Comparison of ENCODE assay signal across 33 cellular contexts in genomic region chr2:197387179-197387578, GRCh38.
"Had no signal": no experiment of that assay in that cellular context is flagged by ENCODE, and none has a peak within 500 bp of the region (broad histone marks: within the 10 kb centered on the region; RNA-seq: fewer than 3 reads in every experiment).

No MANE protein-coding gene starts in this region.

- H3K27me3 ChIP-seq: adrenal gland, body of pancreas, brain microvascular endothelial cell, breast epithelium had no signal

- H3K4me3 Mint-ChIP-seq: activated B cell treated with CpG ODN at 0.5 μM for 24 hours; activated CD4-positive, alpha-beta memory T cell treated with anti-CD3 and anti-CD28 coated beads for 36 hours; activated CD4-positive, alpha-beta T cell treated with anti-CD3 and anti-CD28 coated beads, Interleukin-2, amount 10 ng/mL, durations not matched to agents 24 days and 14 days; activated CD8-positive, alpha-beta T cell treated with anti-CD3 and anti-CD28 coated beads for 36 hours; activated naive CD4-positive, alpha-beta T cell treated with anti-CD3 and anti-CD28 coated beads for 36 hours; activated naive CD8-positive, alpha-beta T cell treated with anti-CD3 and anti-CD28 coated beads for 36 hours; activated T-cell treated with anti-CD3 and anti-CD28 coated beads, Interleukin-2, amount 50 U/mL, for 4 hours; activated T-cell treated with anti-CD3 and anti-CD28 coated beads, Interleukin-2, amount 50 U/mL, for 72 hours; activated T-helper 1 cell treated with anti-CD3 and anti-CD28 coated beads, Interleukin-12 subunit alpha, Interleukin-12 subunit beta, Interleukin-2, Interleukin-4 antibody, amounts not matched to agents 30 ng/mL and 10 ng/mL and 1 ng/mL, durations not matched to agents 14 hours and 24 hours and 36 hours; activated T-helper 17 cell treated with anti-CD3 and anti-CD28 coated beads, Interleukin-2, amount 50 U/mL, for 72 hours; T-cell; T-helper 2 cell treated with Interferon-gamma antibody and Interleukin-4, amounts not matched to agents 5 μg/mL and 100 μg/mL, for 36 hours had no signal

- H3K4me1 ChIP-seq: adrenal gland, body of pancreas, breast epithelium had no signal

- H3K27ac ChIP-seq: adrenal gland, body of pancreas, brain microvascular endothelial cell, breast epithelium, VCaP had no signal

- H3K9me3 Mint-ChIP-seq: activated B cell treated with CpG ODN at 0.5 μM for 24 hours; activated CD4-positive, alpha-beta memory T cell treated with anti-CD3 and anti-CD28 coated beads for 36 hours; activated CD4-positive, alpha-beta T cell treated with anti-CD3 and anti-CD28 coated beads, Interleukin-2, amount 10 ng/mL, durations not matched to agents 24 days and 14 days; activated CD8-positive, alpha-beta T cell treated with anti-CD3 and anti-CD28 coated beads for 36 hours; activated naive CD4-positive, alpha-beta T cell treated with anti-CD3 and anti-CD28 coated beads for 36 hours; activated naive CD4-positive, alpha-beta T cell treated with anti-CD3 and anti-CD28 coated beads, Interleukin-2, amount 50 U/mL, for 72 hours; activated naive CD8-positive, alpha-beta T cell treated with anti-CD3 and anti-CD28 coated beads for 36 hours; activated T-cell treated with anti-CD3 and anti-CD28 coated beads, Interleukin-2, amount 50 U/mL, for 4 hours; activated T-cell treated with anti-CD3 and anti-CD28 coated beads, Interleukin-2, amount 50 U/mL, for 72 hours; activated T-helper 1 cell treated with anti-CD3 and anti-CD28 coated beads, Interleukin-12 subunit alpha, Interleukin-12 subunit beta, Interleukin-2, Interleukin-4 antibody, amounts not matched to agents 30 ng/mL and 10 ng/mL and 1 ng/mL, durations not matched to agents 14 hours and 24 hours and 36 hours; activated T-helper 17 cell treated with anti-CD3 and anti-CD28 coated beads, Interleukin-2, amount 50 U/mL, for 72 hours; T-cell; T-helper 2 cell treated with Interferon-gamma antibody and Interleukin-4, amounts not matched to agents 5 μg/mL and 100 μg/mL, for 36 hours had no signal

- H3K27me3 Mint-ChIP-seq: activated B cell treated with CpG ODN at 0.5 μM for 24 hours; activated CD4-positive, alpha-beta memory T cell treated with anti-CD3 and anti-CD28 coated beads for 36 hours; activated CD8-positive, alpha-beta T cell treated with anti-CD3 and anti-CD28 coated beads for 36 hours; activated naive CD8-positive, alpha-beta T cell treated with anti-CD3 and anti-CD28 coated beads for 36 hours; activated T-helper 17 cell treated with anti-CD3 and anti-CD28 coated beads, Interleukin-2, amount 50 U/mL, for 72 hours; T-cell had no signal

- H3K36me3 ChIP-seq: breast epithelium had no signal

- ATAC-seq: activated CD8-positive, alpha-beta T cell treated with anti-CD3 and anti-CD28 coated beads for 36 hours; activated naive CD4-positive, alpha-beta T cell treated with anti-CD3 and anti-CD28 coated beads, Interleukin-2, amount 50 U/mL, for 72 hours; activated T-cell treated with anti-CD3 and anti-CD28 coated beads, Interleukin-2, amount 50 U/mL, for 4 hours; activated T-cell treated with anti-CD3 and anti-CD28 coated beads, Interleukin-2, amount 50 U/mL, for 72 hours; activated T-helper 17 cell treated with anti-CD3 and anti-CD28 coated beads, Interleukin-2, amount 50 U/mL, for 72 hours; body of pancreas had no signal

- H3K4me1 Mint-ChIP-seq: activated B cell treated with CpG ODN at 0.5 μM for 24 hours had no signal

- H3K4me3 ChIP-seq: adrenal gland, body of pancreas, breast epithelium had no signal

- H3K9me3 ChIP-seq: adrenal gland, body of pancreas, breast epithelium had no signal

- DNase-seq: activated B cell treated with CpG ODN at 0.5 μM for 24 hours; activated CD4-positive, alpha-beta memory T cell treated with anti-CD3 and anti-CD28 coated beads for 36 hours; activated CD4-positive, alpha-beta T cell treated with anti-CD3 and anti-CD28 coated beads for 4 hours; activated CD4-positive, alpha-beta T cell treated with anti-CD3 and anti-CD28 coated beads, Interleukin-2, amount 10 ng/mL, durations not matched to agents 24 days and 14 days; activated CD4-positive, alpha-beta T cell treated with anti-CD3 and anti-CD28 coated beads, Interleukin-2, amount 50 U/mL, for 1 hour; activated CD4-positive, alpha-beta T cell treated with anti-CD3 and anti-CD28 coated beads, Interleukin-2, amount 50 U/mL, for 4 hours; activated CD4-positive, CD25-positive, alpha-beta regulatory T cell treated with anti-CD3 and anti-CD28 coated beads, Interleukin-2, amount 50 U/mL, for 72 hours; activated CD8-positive, alpha-beta memory T cell treated with anti-CD3 and anti-CD28 coated beads, Interleukin-2, amount 50 U/mL, for 4 hours; activated CD8-positive, alpha-beta T cell treated with anti-CD3 and anti-CD28 coated beads for 36 hours; activated effector memory CD4-positive, alpha-beta T cell treated with anti-CD3 and anti-CD28 coated beads, Interleukin-2, amount 50 U/mL, for 16 hours; activated gamma-delta T cell treated with Interleukin-2 at 50 U/mL for 16 hours; activated naive CD4-positive, alpha-beta T cell; activated naive CD4-positive, alpha-beta T cell treated with anti-CD3 and anti-CD28 coated beads for 36 hours; activated naive CD4-positive, alpha-beta T cell treated with anti-CD3 and anti-CD28 coated beads, Interleukin-2, amount 50 U/mL, for 16 hours; activated naive CD8-positive, alpha-beta T cell treated with anti-CD3 and anti-CD28 coated beads for 36 hours; activated T-cell treated with anti-CD3 and anti-CD28 coated beads for 4 hours; activated T-cell treated with anti-CD3 and anti-CD28 coated beads, Interleukin-2, amount 50 U/mL, for 1 hour; activated T-cell treated with anti-CD3 and anti-CD28 coated beads, Interleukin-2, amount 50 U/mL, for 4 hours; activated T-cell treated with anti-CD3 and anti-CD28 coated beads, Interleukin-2, amount 50 U/mL, for 72 hours; adrenal gland; amniotic stem cell; aorta; body of pancreas; brain microvascular endothelial cell; central memory CD4-positive, alpha-beta T cell; T-cell; T-helper 9 cell had no signal

- H3K27ac Mint-ChIP-seq: activated B cell treated with CpG ODN at 0.5 μM for 24 hours; activated CD4-positive, alpha-beta memory T cell treated with anti-CD3 and anti-CD28 coated beads for 36 hours; activated CD4-positive, alpha-beta T cell treated with anti-CD3 and anti-CD28 coated beads, Interleukin-2, amount 10 ng/mL, durations not matched to agents 24 days and 14 days; activated CD8-positive, alpha-beta T cell treated with anti-CD3 and anti-CD28 coated beads for 36 hours; activated naive CD4-positive, alpha-beta T cell treated with anti-CD3 and anti-CD28 coated beads for 36 hours; activated naive CD4-positive, alpha-beta T cell treated with anti-CD3 and anti-CD28 coated beads, Interleukin-2, amount 50 U/mL, for 72 hours; activated naive CD8-positive, alpha-beta T cell treated with anti-CD3 and anti-CD28 coated beads for 36 hours; activated T-cell treated with anti-CD3 and anti-CD28 coated beads, Interleukin-2, amount 50 U/mL, for 72 hours; activated T-helper 1 cell treated with anti-CD3 and anti-CD28 coated beads, Interleukin-12 subunit alpha, Interleukin-12 subunit beta, Interleukin-2, Interleukin-4 antibody, amounts not matched to agents 30 ng/mL and 10 ng/mL and 1 ng/mL, durations not matched to agents 14 hours and 24 hours and 36 hours; activated T-helper 17 cell treated with anti-CD3 and anti-CD28 coated beads, Interleukin-2, amount 50 U/mL, for 72 hours; T-helper 2 cell treated with Interferon-gamma antibody and Interleukin-4, amounts not matched to agents 5 μg/mL and 100 μg/mL, for 36 hours had no signal
